In the genomic region with DNA sequence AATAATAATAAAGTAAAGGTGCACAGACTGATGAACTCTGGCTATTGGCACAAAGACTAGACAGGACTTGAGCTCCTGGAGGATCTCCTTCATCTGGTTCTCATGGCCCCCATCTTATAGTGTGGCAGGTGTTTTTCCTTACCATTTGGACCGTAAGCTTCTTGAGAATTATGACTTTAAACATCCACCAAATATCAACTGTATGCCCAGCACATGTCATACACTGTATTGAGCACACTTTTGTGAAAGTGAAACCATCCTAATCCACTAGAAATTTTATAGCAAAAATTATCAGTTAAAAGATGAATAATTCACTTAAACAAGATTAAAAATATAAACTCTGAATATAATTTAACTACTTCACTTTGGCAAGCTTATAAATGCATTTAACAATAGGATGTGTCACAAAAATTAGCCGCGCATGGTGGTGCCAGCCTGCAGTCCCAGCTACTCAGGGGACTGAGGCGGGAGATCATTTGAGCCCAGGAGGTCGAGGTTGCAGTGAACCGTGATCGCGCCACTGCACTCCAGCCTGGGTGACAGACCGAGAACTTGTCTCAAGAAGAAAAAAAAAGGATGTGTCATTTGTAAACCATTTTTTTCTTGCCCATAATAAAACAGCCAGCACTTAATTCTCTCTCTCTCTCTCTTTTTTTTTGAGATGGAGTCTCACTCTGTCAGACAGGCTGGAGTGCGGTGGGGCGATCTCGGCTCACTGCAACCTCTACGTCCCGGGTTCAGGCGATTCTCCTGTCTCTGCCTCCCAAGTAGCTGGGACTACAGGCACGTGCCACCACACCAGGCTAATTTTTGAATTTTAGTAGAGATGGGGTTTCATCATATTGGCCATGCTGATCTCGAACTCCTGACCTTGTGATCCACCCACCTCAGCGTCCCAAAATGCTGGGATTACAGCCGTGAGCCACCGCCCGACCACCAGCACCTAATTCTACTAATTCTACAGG, we compare ENCODE assay signal across 9 cellular contexts. TPM values are rescaled to one million over a fixed set of nuclear protein-coding genes. Genes with fewer than 3 reads are reported as not detected.
DNase-seq lines count a peak whose midpoint lies in the region; ATAC-seq and TF ChIP-seq lines count a peak whose summit lies in the region.
"Had no signal": no experiment of that assay in that cellular context is flagged by ENCODE, and none has a peak within 500 bp of the region (broad histone marks: within the 10 kb centered on the region; RNA-seq: fewer than 3 reads in every experiment).

No MANE protein-coding gene starts in this region.

- no peak for TF ChIP-seq EP300 in tibial nerve (IDR thresholded peaks at IDR 0.05)

- peaks cover 89% of the 10 kb centered on the region for H3K4me1 Mint-ChIP-seq in activated CD4-positive, alpha-beta T cell treated with anti-CD3 and anti-CD28 coated beads for 36 hours
- peaks cover 69% of the 10 kb centered on the region for H3K4me1 Mint-ChIP-seq in T-helper 17 cell
- peaks cover 75% of the 10 kb centered on the region for H3K4me1 Mint-ChIP-seq in stimulated activated effector memory CD8-positive, alpha-beta T cell treated with anti-CD3 and anti-CD28 coated beads, Interleukin-12 subunit alpha, Interleukin-12 subunit beta, amount 100 ng/mL, for 72 hours

- no peak for TF ChIP-seq POLR2A in tibial nerve (IDR thresholded peaks at IDR 0.05)

- POLR2A ChIA-PET in activated CD4-positive, alpha-beta T cell treated with anti-CD3 and anti-CD28 coated beads for 36 hours (lab: Charles Lee) = interaction anchor here (0.6 to 1.4 kb wide), 3 partner anchors 8 to 79 kb away, joined by 3 to 4 read pairs (median 4); no protein-coding TSS in a partner anchor

- H3K27ac Mint-ChIP-seq in activated CD4-positive, alpha-beta T cell treated with anti-CD3 and anti-CD28 coated beads for 36 hours = peak overlapping the region; percentile 86
- peak overlapping the region; percentile 94 for H3K27ac Mint-ChIP-seq in T-helper 17 cell
- H3K27ac Mint-ChIP-seq in stimulated activated effector memory CD8-positive, alpha-beta T cell treated with anti-CD3 and anti-CD28 coated beads, Interleukin-12 subunit alpha, Interleukin-12 subunit beta, amount 100 ng/mL, for 72 hours = peak overlapping the region; percentile 75

- peak; percentile 58 for DNase-seq in activated CD4-positive, alpha-beta T cell treated with anti-CD3 and anti-CD28 coated beads for 36 hours
- DNase-seq in activated CD4-positive, alpha-beta T cell treated with anti-CD3 and anti-CD28 coated beads for 1 hour = no peak
- DNase-seq in T-helper 17 cell = peak in 1 of 3 donors; percentile 26
- DNase-seq in stimulated activated effector memory CD8-positive, alpha-beta T cell treated with anti-CD3 and anti-CD28 coated beads, Interleukin-12 subunit alpha, Interleukin-12 subunit beta, amount 100 ng/mL, for 72 hours (ENCODE audit: low spot score in 2 of 2) = peak in 1 of 2 donors; percentile 64
- DNase-seq in NCI-H1436 treated with DMSO at 0.1 percent for 48 hours (lab: John Stamatoyannopoulos, UW) = no peak
- DNase-seq in GM19240 (ENCODE audit: insufficient read length, low spot score) = no peak
- DNase-seq in tibial nerve (ENCODE audit: low spot score in 2 of 2) = no peak

- no peaks in the 10 kb centered on the region for H3K9me3 Mint-ChIP-seq in activated CD4-positive, alpha-beta T cell treated with anti-CD3 and anti-CD28 coated beads for 36 hours (ENCODE audit: low read depth)
- H3K9me3 Mint-ChIP-seq in stimulated activated effector memory CD8-positive, alpha-beta T cell treated with anti-CD3 and anti-CD28 coated beads, Interleukin-12 subunit alpha, Interleukin-12 subunit beta, amount 100 ng/mL, for 72 hours = no peaks in the 10 kb centered on the region

- intact Hi-C loops in activated CD4-positive, alpha-beta T cell treated with anti-CD3 and anti-CD28 coated beads for 36 hours (cut with DNase I, micrococcal nuclease) = loop anchor here in 1 of 2 experiments (1.0 kb wide), 1 partner anchor 7 kb away; no protein-coding TSS in a partner anchor

- H3K36me3 Mint-ChIP-seq in activated CD4-positive, alpha-beta T cell treated with anti-CD3 and anti-CD28 coated beads for 36 hours (ENCODE audit: low read depth) = peaks cover 43% of the 10 kb centered on the region
- H3K36me3 Mint-ChIP-seq in T-helper 17 cell (ENCODE audit: low read depth) = peaks cover 3% of the 10 kb centered on the region
- peaks cover 36% of the 10 kb centered on the region for H3K36me3 Mint-ChIP-seq in stimulated activated effector memory CD8-positive, alpha-beta T cell treated with anti-CD3 and anti-CD28 coated beads, Interleukin-12 subunit alpha, Interleukin-12 subunit beta, amount 100 ng/mL, for 72 hours

- CTCF ChIA-PET in activated CD4-positive, alpha-beta T cell treated with anti-CD3 and anti-CD28 coated beads for 36 hours (lab: Charles Lee) = interaction anchor here (1.1 to 1.3 kb wide), 2 partner anchors 53 to 243 kb away, joined by 3 read pairs; no protein-coding TSS in a partner anchor

- no peaks in the 10 kb centered on the region for H3K27me3 Mint-ChIP-seq in activated CD4-positive, alpha-beta T cell treated with anti-CD3 and anti-CD28 coated beads for 36 hours
- H3K27me3 Mint-ChIP-seq in T-helper 17 cell = no peaks in the 10 kb centered on the region

- no peak for TF ChIP-seq CTCF in tibial nerve (IDR thresholded peaks at IDR 0.05)

- peaks cover 0 to 19% (median 4%) of the 10 kb centered on the region in 4 donors for H3K4me1 ChIP-seq in tibial nerve

- H3K36me3 ChIP-seq in tibial nerve = no peaks in the 10 kb centered on the region

- H3K9me3 ChIP-seq in T-helper 17 cell (ENCODE audit: control insufficient read depth, low read length, poor library complexity, severe bottlenecking) = no peaks in the 10 kb centered on the region
- no peaks in the 10 kb centered on the region for H3K9me3 ChIP-seq in tibial nerve

- 93 to 95% methylated on average over 21 of the region's 21 CpGs for WGBS in tibial nerve, 2 donors

- no peaks in the 10 kb centered on the region for H3K27me3 ChIP-seq in tibial nerve

- H3K27ac ChIP-seq in tibial nerve = no peak overlapping the region
- H3K27ac ChIP-seq: SK-N-MC had no signal

- peak overlapping the region; percentile 59 for H3K4me3 Mint-ChIP-seq in activated CD4-positive, alpha-beta T cell treated with anti-CD3 and anti-CD28 coated beads for 36 hours
- peak overlapping the region; percentile 77 for H3K4me3 Mint-ChIP-seq in T-helper 17 cell
- peak overlapping the region; percentile 69 for H3K4me3 Mint-ChIP-seq in stimulated activated effector memory CD8-positive, alpha-beta T cell treated with anti-CD3 and anti-CD28 coated beads, Interleukin-12 subunit alpha, Interleukin-12 subunit beta, amount 100 ng/mL, for 72 hours

- no peak overlapping the region for H3K4me3 ChIP-seq in tibial nerve
- H3K4me3 ChIP-seq: SK-N-MC had no signal

- ATAC-seq in activated CD4-positive, alpha-beta T cell treated with anti-CD3 and anti-CD28 coated beads for 36 hours = peak; percentile 41
- ATAC-seq in HG02870 (IDR thresholded peaks at IDR 0.05; ENCODE audit: unreplicated experiment) = peak; percentile 42
- ATAC-seq in T-helper 17 cell = peak; percentile 57
- ATAC-seq in stimulated activated effector memory CD8-positive, alpha-beta T cell treated with anti-CD3 and anti-CD28 coated beads, Interleukin-12 subunit alpha, Interleukin-12 subunit beta, amount 100 ng/mL, for 72 hours = peak; percentile 78

RNA-seq across cellular contexts. Expression of gene HIVEP2, which starts 9.1 kb away (rescaled TPM):
- 10 to 100 TPM; 30.7 to 33.6 TPM for total RNA-seq in activated CD4-positive, alpha-beta T cell treated with anti-CD3 and anti-CD28 coated beads for 36 hours
- total RNA-seq in T-helper 17 cell (10 to 100 TPM; 73.6 to 78.6 TPM), tibial nerve (10 to 100 TPM; 15.9 to 24.0 (median 19.9) TPM)
